10 cellular contexts compared by ENCODE assay signal in the genomic region with DNA sequence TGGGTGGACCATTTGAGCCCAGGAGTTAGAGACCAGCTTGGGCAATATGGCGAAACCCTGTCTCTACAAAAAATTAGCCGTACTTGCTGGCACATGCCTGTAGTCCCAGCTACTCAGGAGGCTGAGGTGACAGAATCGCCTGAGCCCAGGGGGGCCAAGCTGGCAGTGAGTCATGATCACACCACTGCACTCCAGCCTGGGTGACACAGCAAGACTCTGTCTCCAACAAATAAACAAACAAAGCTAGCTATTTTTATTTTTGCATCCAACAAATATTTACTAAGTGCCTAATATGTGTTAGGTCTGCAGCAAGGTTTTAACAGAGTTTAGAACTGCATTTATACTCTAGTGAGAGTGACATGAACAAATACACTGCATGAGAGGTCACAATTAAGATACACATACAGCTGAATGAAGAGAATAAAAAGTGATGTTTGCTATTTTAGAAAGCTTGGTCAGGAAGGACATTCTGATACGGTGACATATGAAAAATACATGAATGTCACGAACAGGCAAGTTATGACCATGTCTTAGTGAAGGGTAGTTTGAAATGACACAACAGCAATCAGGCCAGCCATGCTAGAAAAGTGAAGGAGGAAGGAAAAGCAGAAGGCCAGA.
DNase-seq lines count a peak whose midpoint lies in the region; ATAC-seq and TF ChIP-seq lines count a peak whose summit lies in the region.
"Had no signal": no experiment of that assay in that cellular context is flagged by ENCODE, and none has a peak within 500 bp of the region (broad histone marks: within the 10 kb centered on the region; RNA-seq: fewer than 3 reads in every experiment).

No MANE protein-coding gene starts in this region.

- H3K4me3 ChIP-seq in ACC112 (ENCODE audit: low read depth, low read length) (no peak overlapping the region), upper lobe of right lung (no peak overlapping the region)

- H3K27ac Mint-ChIP-seq in activated CD8-positive, alpha-beta T cell treated with anti-CD3 and anti-CD28 coated beads, Interleukin-2, amount 10 ng/mL, durations not matched to agents 7 days and 5 days = no peak overlapping the region
- H3K27ac Mint-ChIP-seq: nephron had no signal

- H2AFZ ChIP-seq in ACC112 (ENCODE audit: low read length, unreplicated experiment) = no peak overlapping the region

- POLR2A ChIA-PET in HEK293T (lab: Yijun Ruan, JAX) = no interaction called here
- POLR2A ChIA-PET in activated CD8-positive, alpha-beta T cell treated with anti-CD3 and anti-CD28 coated beads, Interleukin-2, amount 10 ng/mL, durations not matched to agents 7 days and 5 days (lab: Charles Lee) = no interaction called here

- no peaks in the 10 kb centered on the region for H3K9me3 Mint-ChIP-seq in activated CD8-positive, alpha-beta T cell treated with anti-CD3 and anti-CD28 coated beads, Interleukin-2, amount 10 ng/mL, durations not matched to agents 7 days and 5 days (ENCODE audit: insufficient read depth)
- H3K9me3 Mint-ChIP-seq: nephron had no signal

- H3K4me1 ChIP-seq in ACC112 (ENCODE audit: control insufficient read depth, insufficient read depth, low read length, unreplicated experiment) (peaks cover 53% of the 10 kb centered on the region), upper lobe of right lung (no peaks in the 10 kb centered on the region)

- H3K27me3 Mint-ChIP-seq in activated CD8-positive, alpha-beta T cell treated with anti-CD3 and anti-CD28 coated beads, Interleukin-2, amount 10 ng/mL, durations not matched to agents 7 days and 5 days (ENCODE audit: low read depth) = no peaks in the 10 kb centered on the region

- no peak overlapping the region for H3K4me3 Mint-ChIP-seq in activated CD8-positive, alpha-beta T cell treated with anti-CD3 and anti-CD28 coated beads, Interleukin-2, amount 10 ng/mL, durations not matched to agents 7 days and 5 days
- H3K4me3 Mint-ChIP-seq: nephron had no signal

- no peaks in the 10 kb centered on the region for H3K9me3 ChIP-seq in upper lobe of right lung

- DNase-seq in HEK293T (ENCODE audit: extremely low spot score) = peak; percentile 8
- DNase-seq in activated CD8-positive, alpha-beta T cell treated with anti-CD3 and anti-CD28 coated beads, Interleukin-2, amount 10 ng/mL, durations not matched to agents 7 days and 5 days = peak; percentile 21
- peak; percentile 46 for DNase-seq in left cardiac atrium
- no peak for DNase-seq in upper lobe of right lung
- no peak for DNase-seq in retina
- no peak for DNase-seq in activated naive CD4-positive, alpha-beta T cell (lab: John Stamatoyannopoulos, UW)
- no peak for DNase-seq in activated CD4-positive, CD25-positive, alpha-beta regulatory T cell treated with anti-CD3 and anti-CD28 coated beads, Interleukin-2, amount 50 U/mL, for 72 hours
- DNase-seq: activated CD4-positive, alpha-beta T cell treated with anti-CD3 and anti-CD28 coated beads, Interleukin-2, amount 50 U/mL, for 1 hour had no signal

- no peak for ATAC-seq in activated CD8-positive, alpha-beta T cell treated with anti-CD3 and anti-CD28 coated beads, Interleukin-2, amount 10 ng/mL, durations not matched to agents 7 days and 5 days
- peak; percentile 78 to 91 for ATAC-seq in left cardiac atrium
- ATAC-seq in upper lobe of right lung = no peak

- intact Hi-C loops in left cardiac atrium (cut with DNase I) (no loop called here), upper lobe of right lung (cut with DNase I) (no loop called here)

- no peaks in the 10 kb centered on the region for H3K27me3 ChIP-seq in ACC112 (ENCODE audit: insufficient read depth, low read length)
- H3K27me3 ChIP-seq in upper lobe of right lung = no peaks in the 10 kb centered on the region

- TF ChIP-seq CTCF in upper lobe of right lung (IDR thresholded peaks at IDR 0.05) = no peak

- H3K27ac ChIP-seq in ACC112 (ENCODE audit: low read depth, low read length) = peak overlapping the region; percentile 22; the same call in 1 of the 2 replicates
- H3K27ac ChIP-seq in upper lobe of right lung = no peak overlapping the region

- H3K4me1 Mint-ChIP-seq in activated CD8-positive, alpha-beta T cell treated with anti-CD3 and anti-CD28 coated beads, Interleukin-2, amount 10 ng/mL, durations not matched to agents 7 days and 5 days (ENCODE audit: low read depth) = peaks cover 47% of the 10 kb centered on the region

- peaks cover 2% of the 10 kb centered on the region for H3K79me2 ChIP-seq in ACC112 (ENCODE audit: control insufficient read depth, insufficient read depth, low read length, unreplicated experiment)

- CTCF ChIA-PET in HEK293T (lab: Yijun Ruan, JAX) = no interaction called here
- CTCF ChIA-PET in activated CD8-positive, alpha-beta T cell treated with anti-CD3 and anti-CD28 coated beads, Interleukin-2, amount 10 ng/mL, durations not matched to agents 7 days and 5 days (lab: Charles Lee) = interaction anchor here (1.3 kb wide), 1 partner anchor 20 kb away, joined by 3 read pairs; no protein-coding TSS in a partner anchor

- H3K36me3 ChIP-seq in ACC112 (ENCODE audit: insufficient read depth, low read length) (peaks cover 18% of the 10 kb centered on the region), upper lobe of right lung (peaks cover 29% of the 10 kb centered on the region)

- H3K36me3 Mint-ChIP-seq in activated CD8-positive, alpha-beta T cell treated with anti-CD3 and anti-CD28 coated beads, Interleukin-2, amount 10 ng/mL, durations not matched to agents 7 days and 5 days (ENCODE audit: low read depth) = peaks cover 9% of the 10 kb centered on the region

TF ChIP-seq in HEK293T, 16 proteins besides CTCF, POLR2A, EP300 and RAD21:
- TF ChIP-seq FOXM1 (IDR thresholded peaks at IDR 0.05; ENCODE audit: borderline replicate concordance) = no peak
- TF ChIP-seq LEF1 (IDR thresholded peaks at IDR 0.05; ENCODE audit: borderline replicate concordance) = no peak
- no peak for TF ChIP-seq FOXA1 (IDR thresholded peaks at IDR 0.05)
- TF ChIP-seq CTBP1 (IDR thresholded peaks at IDR 0.05; ENCODE audit: borderline replicate concordance) = no peak
- TF ChIP-seq ARNT (IDR thresholded peaks at IDR 0.05) = no peak
- TF ChIP-seq ELF4 (IDR thresholded peaks at IDR 0.05) = no peak
- no peak for TF ChIP-seq HDGF (IDR thresholded peaks at IDR 0.05; ENCODE audit: borderline replicate concordance)
- no peak for TF ChIP-seq BHLHE40 (IDR thresholded peaks at IDR 0.05; ENCODE audit: borderline replicate concordance)
- no peak for TF ChIP-seq ZNF384 (IDR thresholded peaks at IDR 0.05)
- TF ChIP-seq SUZ12 (IDR thresholded peaks at IDR 0.05) = no peak
- TF ChIP-seq PKNOX1 (IDR thresholded peaks at IDR 0.05) = no peak
- TF ChIP-seq FOXK2 (IDR thresholded peaks at IDR 0.05) = no peak
- no peak for TF ChIP-seq NFRKB (IDR thresholded peaks at IDR 0.05)

Comparison
In these comparisons a context has a peak if more than half of its experiments do, and no peak if none do; other contexts are left out.
1. DNase-seq: peak in HEK293T (single experiment), activated CD8-positive, alpha-beta T cell treated with anti-CD3 and anti-CD28 coated beads, Interleukin-2, amount 10 ng/mL, durations not matched to agents 7 days and 5 days (single experiment) and left cardiac atrium (single experiment); none in upper lobe of right lung (single experiment), retina (single experiment), activated naive CD4-positive, alpha-beta T cell (0 of 4) and activated CD4-positive, CD25-positive, alpha-beta regulatory T cell treated with anti-CD3 and anti-CD28 coated beads, Interleukin-2, amount 50 U/mL, for 72 hours (single experiment).
2. ATAC-seq: peak in left cardiac atrium (2 of 2); none in activated CD8-positive, alpha-beta T cell treated with anti-CD3 and anti-CD28 coated beads, Interleukin-2, amount 10 ng/mL, durations not matched to agents 7 days and 5 days (single experiment) and upper lobe of right lung (single experiment).